ENCODE assay signal across 26 cellular contexts in genomic region chr9:23444658-23445057, GRCh38.
"Had no signal": no experiment of that assay in that cellular context is flagged by ENCODE, and none has a peak within 500 bp of the region (broad histone marks: within the 10 kb centered on the region; RNA-seq: fewer than 3 reads in every experiment).

No MANE protein-coding gene starts in this region.

- H3K4me3 ChIP-seq: stomach, suprapubic skin, testis, thoracic aorta, thyroid gland, tibial artery, tibial nerve, transverse colon, upper lobe of left lung, upper lobe of right lung, uterus, vagina had no signal

- H3K27ac ChIP-seq: stomach, suprapubic skin, testis, thoracic aorta, thyroid gland, tibial artery, tibial nerve, transverse colon, upper lobe of left lung, upper lobe of right lung, uterus, vagina had no signal

- H3K27me3 ChIP-seq: stomach, suprapubic skin, testis, thyroid gland, tibial artery, tibial nerve, transverse colon, upper lobe of left lung, upper lobe of right lung, uterus, vagina had no signal

- H3K4me1 ChIP-seq: stomach, suprapubic skin, testis, thyroid gland, transverse colon, upper lobe of left lung, upper lobe of right lung, uterus, vagina had no signal

- H3K36me3 ChIP-seq: stomach, suprapubic skin, thoracic aorta, thyroid gland, tibial artery, tibial nerve, transverse colon, upper lobe of left lung, upper lobe of right lung, uterus, vagina had no signal

- DNase-seq: stimulated activated CD4-positive, alpha-beta T cell treated with anti-CD3 and anti-CD28 coated beads, Interleukin-2, amount 100 ng/mL, for 48 hours; stimulated activated CD4-positive, alpha-beta T cell treated with anti-CD3 and anti-CD28 coated beads, Interleukin-4, amount 100 ng/mL, for 1 hour; stimulated activated CD4-positive, alpha-beta T cell treated with anti-CD3 and anti-CD28 coated beads, Interleukin-4, amount 100 ng/mL, for 24 hours; stimulated activated CD4-positive, alpha-beta T cell treated with anti-CD3 and anti-CD28 coated beads, Interleukin-4, amount 100 ng/mL, for 4 hours; stimulated activated CD8-positive, alpha-beta memory T cell treated with anti-CD3 and anti-CD28 coated beads, Interleukin-4, amount 100 ng/mL, for 48 hours; stimulated activated naive B cell treated with anti-CD40 and anti-IgM and Interleukin-4, amounts not matched to agents 10 μg/mL and 1 μg/mL and 100 μg/mL, for 72 hours; stimulated activated naive CD4-positive, alpha-beta T cell; stimulated activated naive CD4-positive, alpha-beta T cell treated with Interleukin-2 at 50 U/mL for 16 hours; stimulated activated naive CD8-positive, alpha-beta T cell treated with anti-CD3 and anti-CD28 coated beads, Interleukin-15, amount 100 ng/mL, for 72 hours; stimulated activated naive CD8-positive, alpha-beta T cell treated with anti-CD3 and anti-CD28 coated beads, Interleukin-15, Interleukin-2, amounts not matched to agents 100 U/mL and 50 U/mL, for 24 hours; stomach; substantia nigra; testis; thyroid gland; tibial artery; transverse colon; trophoblast cell; upper lobe of left lung; upper lobe of right lung; uterus had no signal

- ATAC-seq: stimulated activated effector memory CD8-positive, alpha-beta T cell treated with anti-CD3 and anti-CD28 coated beads, Interleukin-12 subunit alpha, Interleukin-12 subunit beta, amount 100 ng/mL, for 72 hours; stimulated activated memory B cell treated with anti-CD40 and anti-IgM and Interleukin-4, amounts not matched to agents 10 μg/mL and 1 μg/mL and 100 μg/mL, for 72 hours; stimulated activated naive B cell treated with anti-CD40 and anti-IgM and Interleukin-4, amounts not matched to agents 10 μg/mL and 1 μg/mL and 100 μg/mL, for 72 hours; stimulated activated naive CD8-positive, alpha-beta T cell treated with anti-CD3 and anti-CD28 coated beads, Interleukin-15, amount 100 ng/mL, for 72 hours; stimulated activated naive CD8-positive, alpha-beta T cell treated with anti-CD3 and anti-CD28 coated beads, Interleukin-15, Interleukin-2, amounts not matched to agents 100 U/mL and 50 U/mL, for 24 hours; upper lobe of right lung had no signal

- H3K9me3 ChIP-seq: stomach, suprapubic skin, testis, thoracic aorta, thyroid gland, tibial artery, tibial nerve, transverse colon, upper lobe of left lung, upper lobe of right lung, uterus, vagina had no signal
